In genomic region chr6:24430086-24430485, GRCh38 we compare ENCODE assay signal across 1 cellular context.
TF ChIP-seq lines count a peak whose summit lies in the region.

No MANE protein-coding gene starts in this region.

TF ChIP-seq in HepG2, 621 proteins besides CTCF, POLR2A, EP300 and RAD21:
- TF ChIP-seq AKNA (CRISPR knock-in tag; IDR thresholded peaks at IDR 0.05; ENCODE audit: borderline replicate concordance) (no peak), ZNF354B (CRISPR knock-in tag; IDR thresholded peaks at IDR 0.05) (no peak), JARID2 (CRISPR knock-in tag; IDR thresholded peaks at IDR 0.05; ENCODE audit: insufficient replicate concordance) (no peak), ZNF280B (CRISPR knock-in tag; IDR thresholded peaks at IDR 0.05; ENCODE audit: borderline replicate concordance) (no peak), SYNCRIP (IDR thresholded peaks at IDR 0.05; ENCODE audit: insufficient read depth, low read depth, low read length) (no peak), RBFOX2 (IDR thresholded peaks at IDR 0.05; ENCODE audit: low read depth, low read length) (no peak), ZNF83 (CRISPR knock-in tag; IDR thresholded peaks at IDR 0.05; ENCODE audit: borderline replicate concordance) (no peak), SP4 (CRISPR knock-in tag; IDR thresholded peaks at IDR 0.05) (no peak), IRF2 (CRISPR knock-in tag; IDR thresholded peaks at IDR 0.05) (no peak)
- TF ChIP-seq, protein P1, sequence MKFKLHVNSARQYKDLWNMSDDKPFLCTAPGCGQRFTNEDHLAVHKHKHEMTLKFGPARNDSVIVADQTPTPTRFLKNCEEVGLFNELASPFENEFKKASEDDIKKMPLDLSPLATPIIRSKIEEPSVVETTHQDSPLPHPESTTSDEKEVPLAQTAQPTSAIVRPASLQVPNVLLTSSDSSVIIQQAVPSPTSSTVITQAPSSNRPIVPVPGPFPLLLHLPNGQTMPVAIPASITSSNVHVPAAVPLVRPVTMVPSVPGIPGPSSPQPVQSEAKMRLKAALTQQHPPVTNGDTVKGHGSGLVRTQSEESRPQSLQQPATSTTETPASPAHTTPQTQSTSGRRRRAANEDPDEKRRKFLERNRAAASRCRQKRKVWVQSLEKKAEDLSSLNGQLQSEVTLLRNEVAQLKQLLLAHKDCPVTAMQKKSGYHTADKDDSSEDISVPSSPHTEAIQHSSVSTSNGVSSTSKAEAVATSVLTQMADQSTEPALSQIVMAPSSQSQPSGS (CRISPR knock-in tag; IDR thresholded peaks at IDR 0.05) = no peak
- TF ChIP-seq, protein P2, sequence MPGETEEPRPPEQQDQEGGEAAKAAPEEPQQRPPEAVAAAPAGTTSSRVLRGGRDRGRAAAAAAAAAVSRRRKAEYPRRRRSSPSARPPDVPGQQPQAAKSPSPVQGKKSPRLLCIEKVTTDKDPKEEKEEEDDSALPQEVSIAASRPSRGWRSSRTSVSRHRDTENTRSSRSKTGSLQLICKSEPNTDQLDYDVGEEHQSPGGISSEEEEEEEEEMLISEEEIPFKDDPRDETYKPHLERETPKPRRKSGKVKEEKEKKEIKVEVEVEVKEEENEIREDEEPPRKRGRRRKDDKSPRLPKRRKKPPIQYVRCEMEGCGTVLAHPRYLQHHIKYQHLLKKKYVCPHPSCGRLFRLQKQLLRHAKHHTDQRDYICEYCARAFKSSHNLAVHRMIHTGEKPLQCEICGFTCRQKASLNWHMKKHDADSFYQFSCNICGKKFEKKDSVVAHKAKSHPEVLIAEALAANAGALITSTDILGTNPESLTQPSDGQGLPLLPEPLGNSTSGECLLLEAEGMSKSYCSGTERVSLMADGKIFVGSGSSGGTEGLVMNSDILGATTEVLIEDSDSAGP (CRISPR knock-in tag; IDR thresholded peaks at IDR 0.05; ENCODE audit: borderline replicate concordance) = no peak
- TF ChIP-seq, protein P3, sequence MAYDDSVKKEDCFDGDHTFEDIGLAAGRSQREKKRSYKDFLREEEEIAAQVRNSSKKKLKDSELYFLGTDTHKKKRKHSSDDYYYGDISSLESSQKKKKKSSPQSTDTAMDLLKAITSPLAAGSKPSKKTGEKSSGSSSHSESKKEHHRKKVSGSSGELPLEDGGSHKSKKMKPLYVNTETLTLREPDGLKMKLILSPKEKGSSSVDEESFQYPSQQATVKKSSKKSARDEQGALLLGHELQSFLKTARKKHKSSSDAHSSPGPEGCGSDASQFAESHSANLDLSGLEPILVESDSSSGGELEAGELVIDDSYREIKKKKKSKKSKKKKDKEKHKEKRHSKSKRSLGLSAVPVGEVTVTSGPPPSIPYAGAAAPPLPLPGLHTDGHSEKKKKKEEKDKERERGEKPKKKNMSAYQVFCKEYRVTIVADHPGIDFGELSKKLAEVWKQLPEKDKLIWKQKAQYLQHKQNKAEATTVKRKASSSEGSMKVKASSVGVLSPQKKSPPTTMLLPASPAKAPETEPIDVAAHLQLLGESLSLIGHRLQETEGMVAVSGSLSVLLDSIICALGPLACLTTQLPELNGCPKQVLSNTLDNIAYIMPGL (CRISPR knock-in tag; IDR thresholded peaks at IDR 0.05; ENCODE audit: borderline replicate concordance in 1 of 2, low read depth in 1 of 2) = no peak
